ENCODE assay signal across 8 cellular contexts in the genomic region with DNA sequence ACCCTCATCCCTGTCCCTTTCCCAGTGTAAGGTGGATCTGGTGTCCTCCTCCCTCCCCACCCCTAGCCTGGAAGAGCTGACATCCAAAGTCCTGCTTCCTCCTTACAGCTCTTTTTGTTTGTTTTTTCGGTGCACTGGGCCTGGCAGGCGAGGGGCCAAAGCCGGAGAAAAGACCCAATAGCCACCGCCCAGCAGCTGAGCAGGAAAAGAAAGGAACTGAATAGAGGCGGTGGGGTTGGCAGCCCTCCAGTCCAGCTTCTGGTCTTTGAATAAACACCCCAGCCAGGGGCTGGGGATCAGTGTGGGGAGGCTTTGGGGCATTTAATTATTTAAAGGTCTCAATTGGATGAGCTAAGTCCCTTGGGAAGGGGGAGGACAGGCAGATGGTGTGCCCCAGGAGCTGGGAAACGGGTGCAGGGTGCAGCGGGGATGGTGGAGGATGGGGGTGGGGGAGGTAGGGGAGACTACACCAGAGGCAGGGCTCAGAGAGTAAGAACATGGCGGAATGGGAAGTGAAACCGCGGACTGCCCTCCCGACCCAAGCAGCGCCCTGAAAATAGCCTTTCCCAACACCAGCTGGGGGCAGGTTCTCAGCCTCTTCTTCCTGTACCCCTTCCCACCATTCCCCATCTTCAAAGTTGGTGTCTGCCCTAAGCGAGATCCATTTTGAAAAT. TPM values are rescaled to one million over a fixed set of nuclear protein-coding genes. Genes with fewer than 3 reads are reported as not detected.
DNase-seq lines count a peak whose midpoint lies in the region; ATAC-seq and TF ChIP-seq lines count a peak whose summit lies in the region.

No MANE protein-coding gene starts in this region.

- H3K27ac Mint-ChIP-seq in dendritic cell treated with granulocyte-macrophage colony-stimulating factor and Interleukin-4, amounts not matched to agents 40 ng/mL and 50 ng/mL, for 4 days, result peak overlapping the region; percentile 95
- H3K27ac Mint-ChIP-seq in nephron, result peak overlapping the region; percentile 97 to 98 (median 97)

- H3K9me3 Mint-ChIP-seq in dendritic cell treated with granulocyte-macrophage colony-stimulating factor and Interleukin-4, amounts not matched to agents 40 ng/mL and 50 ng/mL, for 4 days, result no peaks in the 10 kb centered on the region
- no peaks in the 10 kb centered on the region for H3K9me3 Mint-ChIP-seq in nephron

- POLR2A ChIA-PET in HEK293T (lab: Yijun Ruan, JAX), result interaction anchor here (0.8 to 6.3 kb wide), 6 partner anchors 9 to 58 kb away, joined by 3 to 71 read pairs (median 4); a partner anchor contains a TSS

- intact Hi-C loops in dendritic cell treated with granulocyte-macrophage colony-stimulating factor and Interleukin-4, amounts not matched to agents 40 ng/mL and 50 ng/mL, for 4 days (cut with micrococcal nuclease), result loop anchor here (1.0 kb wide), 1 partner anchor 51 kb away; no protein-coding TSS in a partner anchor

- no peak for TF ChIP-seq CTCF in nephron (IDR thresholded peaks at IDR 0.05; ENCODE audit: unreplicated experiment in 3 of 3)

- no peaks in the 10 kb centered on the region for H3K36me3 ChIP-seq in H7 (replicated peaks; ENCODE audit: control insufficient read depth, insufficient read depth, low read length)

- no peak overlapping the region for H3K4me3 ChIP-seq in H7 (ENCODE audit: insufficient read depth, low read depth, low read length)

- H3K27me3 ChIP-seq in H7 (ENCODE audit: control insufficient read depth, insufficient read depth, low read length), result peaks cover 46% of the 10 kb centered on the region

- H3K4me1 Mint-ChIP-seq in dendritic cell treated with granulocyte-macrophage colony-stimulating factor and Interleukin-4, amounts not matched to agents 40 ng/mL and 50 ng/mL, for 4 days (ENCODE audit: low read depth), result peaks cover 87% of the 10 kb centered on the region
- peaks cover 87% of the 10 kb centered on the region for H3K4me1 Mint-ChIP-seq in nephron

- no peak for ATAC-seq in GM19351 (IDR thresholded peaks at IDR 0.05; ENCODE audit: unreplicated experiment)

- no peaks in the 10 kb centered on the region for H3K27me3 Mint-ChIP-seq in dendritic cell treated with granulocyte-macrophage colony-stimulating factor and Interleukin-4, amounts not matched to agents 40 ng/mL and 50 ng/mL, for 4 days
- no peaks in the 10 kb centered on the region for H3K27me3 Mint-ChIP-seq in nephron (ENCODE audit: low read depth)

- H3K36me3 Mint-ChIP-seq in dendritic cell treated with granulocyte-macrophage colony-stimulating factor and Interleukin-4, amounts not matched to agents 40 ng/mL and 50 ng/mL, for 4 days (ENCODE audit: low read depth), result no peaks in the 10 kb centered on the region
- H3K36me3 Mint-ChIP-seq in nephron (ENCODE audit: low read depth), result no peaks in the 10 kb centered on the region

- DNase-seq in H7 (peak; percentile 45), NCI-H510A (lab: John Stamatoyannopoulos, UW) (peak; percentile 76), iPS-NIHi11 (ENCODE audit: low spot score) (no peak), HEK293T (ENCODE audit: extremely low spot score) (no peak)
- no peak for DNase-seq in effector CD8-positive, alpha-beta T cell (lab: John Stamatoyannopoulos, UW)

- peak overlapping the region; percentile 72 for H3K4me3 Mint-ChIP-seq in dendritic cell treated with granulocyte-macrophage colony-stimulating factor and Interleukin-4, amounts not matched to agents 40 ng/mL and 50 ng/mL, for 4 days
- peak overlapping the region; percentile 49 to 78 (median 78) for H3K4me3 Mint-ChIP-seq in nephron

- CTCF ChIA-PET in HEK293T (lab: Yijun Ruan, JAX), result interaction anchor here (0.9 to 1.7 kb wide), 7 partner anchors 9 to 162 kb away, joined by 3 to 5 read pairs (median 4); no protein-coding TSS in a partner anchor

TF ChIP-seq in HEK293T, 16 proteins besides CTCF, POLR2A, EP300 and RAD21:
- TF ChIP-seq FOXK2 (IDR thresholded peaks at IDR 0.05), result no peak
- no peak for TF ChIP-seq BHLHE40 (IDR thresholded peaks at IDR 0.05; ENCODE audit: borderline replicate concordance)
- TF ChIP-seq ELF4 (IDR thresholded peaks at IDR 0.05), result no peak
- no peak for TF ChIP-seq HDGF (IDR thresholded peaks at IDR 0.05; ENCODE audit: borderline replicate concordance)
- no peak for TF ChIP-seq L3MBTL2 (conservative IDR thresholded peaks at IDR 0.05)
- TF ChIP-seq LEF1 (IDR thresholded peaks at IDR 0.05; ENCODE audit: borderline replicate concordance), result no peak
- TF ChIP-seq TARDBP (IDR thresholded peaks at IDR 0.05), result no peak
- no peak for TF ChIP-seq SUZ12 (IDR thresholded peaks at IDR 0.05)
- TF ChIP-seq SP1 (IDR thresholded peaks at IDR 0.05), result no peak
- no peak for TF ChIP-seq NFRKB (IDR thresholded peaks at IDR 0.05)
- TF ChIP-seq ARNT (IDR thresholded peaks at IDR 0.05), result no peak
- TF ChIP-seq, protein P1, sequence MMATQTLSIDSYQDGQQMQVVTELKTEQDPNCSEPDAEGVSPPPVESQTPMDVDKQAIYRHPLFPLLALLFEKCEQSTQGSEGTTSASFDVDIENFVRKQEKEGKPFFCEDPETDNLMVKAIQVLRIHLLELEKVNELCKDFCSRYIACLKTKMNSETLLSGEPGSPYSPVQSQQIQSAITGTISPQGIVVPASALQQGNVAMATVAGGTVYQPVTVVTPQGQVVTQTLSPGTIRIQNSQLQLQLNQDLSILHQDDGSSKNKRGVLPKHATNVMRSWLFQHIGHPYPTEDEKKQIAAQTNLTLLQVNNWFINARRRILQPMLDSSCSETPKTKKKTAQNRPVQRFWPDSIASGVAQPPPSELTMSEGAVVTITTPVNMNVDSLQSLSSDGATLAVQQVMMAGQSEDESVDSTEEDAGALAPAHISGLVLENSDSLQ (IDR thresholded peaks at IDR 0.05), result no peak
- TF ChIP-seq ZNF384 (IDR thresholded peaks at IDR 0.05), result no peak
- no peak for TF ChIP-seq CTBP1 (IDR thresholded peaks at IDR 0.05; ENCODE audit: borderline replicate concordance)
- TF ChIP-seq FOXA1 (IDR thresholded peaks at IDR 0.05), result no peak

RNA-seq across cellular contexts. Expression of a gene that starts 20.2 kb away (rescaled TPM):
- 7.2 and 8.7 TPM in 2 replicates for total RNA-seq in H7 (2014; rRNA removed; shearing (Covaris generic))

RNA-seq across cellular contexts. Expression of a gene that starts 25.4 kb away (rescaled TPM):
- total RNA-seq in H7 (2014; rRNA removed; shearing (Covaris generic)), result not detected in 2 replicates

Comparison
In these comparisons a context has a peak if more than half of its experiments do, and no peak if none do; other contexts are left out.
1. DNase-seq: peak in H7 (single experiment) and NCI-H510A (single experiment); none in iPS-NIHi11 (single experiment), HEK293T (single experiment) and effector CD8-positive, alpha-beta T cell (single experiment).